Comparison of ENCODE assay signal across 11 cellular contexts in genomic region chr6:168441434-168442391, GRCh38. TPM values are rescaled to one million over a fixed set of nuclear protein-coding genes. Genes with fewer than 3 reads are reported as not detected.
DNase-seq lines count a peak whose midpoint lies in the region; ATAC-seq and TF ChIP-seq lines count a peak whose summit lies in the region.
"Had no signal": no experiment of that assay in that cellular context is flagged by ENCODE, and none has a peak within 500 bp of the region (broad histone marks: within the 10 kb centered on the region; RNA-seq: fewer than 3 reads in every experiment).

No MANE protein-coding gene starts in this region.

- H3K4me3 ChIP-seq in kidney epithelial cell (ENCODE audit: low read depth, low read length) (peak overlapping the region; percentile 11), sigmoid colon (peak overlapping the region; percentile 49 to 75 (median 58))
- H3K4me3 ChIP-seq in CD4-positive, alpha-beta memory T cell (ENCODE audit: low read length in 2 of 2): no peak overlapping the region

- WGBS in sigmoid colon, 2 donors: 2 to 4% methylated on average over 87 of the region's 87 CpGs

- peaks cover 0 to 33% (median 24%) of the 10 kb centered on the region in 4 donors for H3K4me1 ChIP-seq in sigmoid colon
- H3K4me1 ChIP-seq in CD4-positive, alpha-beta memory T cell (ENCODE audit: insufficient read depth, low read length): no peaks in the 10 kb centered on the region

- peaks cover 69% of the 10 kb centered on the region for H3K4me1 Mint-ChIP-seq in chondrocyte (ENCODE audit: low read depth)
- peaks cover 0 to 1% (median 0%) of the 10 kb centered on the region in 4 donors for H3K4me1 Mint-ChIP-seq in CD4-positive, alpha-beta memory T cell

- CTCF ChIA-PET in CD4-positive, alpha-beta memory T cell (lab: Charles Lee; ENCODE audit: partially characterized antibody): no interaction called here

- H3K27me3 Mint-ChIP-seq in chondrocyte (ENCODE audit: low read depth): peaks cover 19% of the 10 kb centered on the region
- peaks cover 30 to 46% of the 10 kb centered on the region in 2 donors for H3K27me3 Mint-ChIP-seq in CD4-positive, alpha-beta memory T cell

- peaks cover 2% of the 10 kb centered on the region for H3K36me3 Mint-ChIP-seq in chondrocyte (ENCODE audit: low read depth)
- H3K36me3 Mint-ChIP-seq in CD4-positive, alpha-beta memory T cell: no peaks in the 10 kb centered on the region
- H3K36me3 Mint-ChIP-seq: CD8-positive, alpha-beta memory T cell had no signal

- peak; percentile 2 for DNase-seq in DMS53 treated with DMSO at 0.1 percent for 48 hours (lab: John Stamatoyannopoulos, UW; ENCODE audit: unreplicated experiment)
- no peak for DNase-seq in chondrocyte (ENCODE audit: low spot score)
- no peak for DNase-seq in kidney epithelial cell (ENCODE audit: low read depth)
- DNase-seq in sigmoid colon: no peak
- no peak for DNase-seq in NAMALWA (ENCODE audit: low spot score)
- no peak for DNase-seq in CD4-positive, alpha-beta memory T cell
- DNase-seq in germinal center (ENCODE audit: low spot score): no peak
- DNase-seq: activated T-cell treated with anti-CD3 and anti-CD28 coated beads, Interleukin-2, amount 50 U/mL, for 48 hours; CD8-positive, alpha-beta memory T cell had no signal

- TF ChIP-seq EP300 in sigmoid colon (IDR thresholded peaks at IDR 0.05): no peak

- intact Hi-C loops in sigmoid colon (cut with DNase I): loop anchor here (5.0 to 10.0 kb wide), 2 partner anchors 196 to 443 kb away; no protein-coding TSS in a partner anchor
- intact Hi-C loops in CD4-positive, alpha-beta memory T cell (cut with micrococcal nuclease): no loop called here

- peak overlapping the region; percentile 69 for H3K4me3 Mint-ChIP-seq in chondrocyte (ENCODE audit: unreplicated experiment)
- no peak overlapping the region for H3K4me3 Mint-ChIP-seq in CD4-positive, alpha-beta memory T cell
- H3K4me3 Mint-ChIP-seq: CD8-positive, alpha-beta memory T cell had no signal

- H3K9me3 ChIP-seq in sigmoid colon: no peaks in the 10 kb centered on the region
- no peaks in the 10 kb centered on the region for H3K9me3 ChIP-seq in CD4-positive, alpha-beta memory T cell (ENCODE audit: control insufficient read depth in 1 of 2, low read length in 2 of 2)

- peaks cover 40% of the 10 kb centered on the region for H3K27me3 ChIP-seq in kidney epithelial cell (ENCODE audit: control insufficient read depth, insufficient read depth, low read length)
- H3K27me3 ChIP-seq in sigmoid colon: peaks cover 0 to 16% (median 15%) of the 10 kb centered on the region in 3 donors
- H3K27me3 ChIP-seq in CD4-positive, alpha-beta memory T cell (ENCODE audit: insufficient read depth, low read length): no peaks in the 10 kb centered on the region

- no peak overlapping the region for H3K27ac Mint-ChIP-seq in chondrocyte (ENCODE audit: unreplicated experiment)
- H3K27ac Mint-ChIP-seq in CD4-positive, alpha-beta memory T cell: no peak overlapping the region
- H3K27ac Mint-ChIP-seq: CD8-positive, alpha-beta memory T cell had no signal

- no peak for TF ChIP-seq POLR2A in sigmoid colon (IDR thresholded peaks at IDR 0.05)

- POLR2A ChIA-PET in CD4-positive, alpha-beta memory T cell (lab: Charles Lee; ENCODE audit: partially characterized antibody): no interaction called here

- H3K9me3 Mint-ChIP-seq in chondrocyte (ENCODE audit: low read depth): no peaks in the 10 kb centered on the region
- peaks cover 0 to 4% (median 0%) of the 10 kb centered on the region in 8 donors for H3K9me3 Mint-ChIP-seq in CD4-positive, alpha-beta memory T cell
- H3K9me3 Mint-ChIP-seq: CD8-positive, alpha-beta memory T cell had no signal

- TF ChIP-seq CTCF in chondrocyte (IDR thresholded peaks at IDR 0.05) (no peak), kidney epithelial cell (IDR thresholded peaks at IDR 0.05; ENCODE audit: insufficient read depth, low read length, poor library complexity, severe bottlenecking) (no peak), sigmoid colon (IDR thresholded peaks at IDR 0.05) (no peak)

- peak overlapping the region; percentile 43 to 68 (median 56) for H3K27ac ChIP-seq in sigmoid colon
- H3K27ac ChIP-seq in CD4-positive, alpha-beta memory T cell (ENCODE audit: low read depth, low read length): no peak overlapping the region

- ATAC-seq in GM18502 (IDR thresholded peaks at IDR 0.05; ENCODE audit: poor library complexity, unreplicated experiment): no peak

- H3K36me3 ChIP-seq in kidney epithelial cell (ENCODE audit: control insufficient read depth, insufficient read depth, low read length): no peaks in the 10 kb centered on the region
- H3K36me3 ChIP-seq in sigmoid colon: no peaks in the 10 kb centered on the region
- H3K36me3 ChIP-seq in CD4-positive, alpha-beta memory T cell (ENCODE audit: insufficient read depth, low read length): no peaks in the 10 kb centered on the region

RNA-seq across cellular contexts. Expression of gene SMOC2, which starts 0.7 kb away (rescaled TPM):
- total RNA-seq in chondrocyte (56.3 to 148 TPM (median 145 TPM) in 3 replicates), kidney epithelial cell (not detected in 2 replicates), sigmoid colon (100 to 1,000 TPM in 1 of 4 donors, 10 to 100 TPM in 3; 23.9 to 130 (median 52.9) TPM)
- polyA plus RNA-seq in sigmoid colon: 10 to 100 TPM in 1 of 3 donors, 1 to 10 TPM in 2; 4.2 to 33.5 (median 6.2) TPM
- not detected for total RNA-seq in CD4-positive, alpha-beta memory T cell
- polyA plus RNA-seq in CD4-positive, alpha-beta memory T cell: not detected
- total RNA-seq: CD8-positive, alpha-beta memory T cell; lung microvascular endothelial cell had no signal
- polyA plus RNA-seq: CD8-positive, alpha-beta memory T cell had no signal

Comparison
In these comparisons a context has a peak if more than half of its experiments do, and no peak if none do; other contexts are left out.
1. H3K4me3 ChIP-seq: peak in kidney epithelial cell (single experiment) and sigmoid colon (4 of 4); none in CD4-positive, alpha-beta memory T cell (0 of 2).
2. RNA of gene SMOC2, which starts 0.7 kb away (total RNA-seq): 56.3 to 148 TPM in chondrocyte and 23.9 to 130 TPM in sigmoid colon; not detected in kidney epithelial cell and not detected in CD4-positive, alpha-beta memory T cell; every median in the first group is over 10 times any median in the second.